In genomic region chr6:17724341-17724740, GRCh38 we compare ENCODE assay signal across 14 cellular contexts. TPM values are rescaled to one million over a fixed set of nuclear protein-coding genes. Genes with fewer than 3 reads are reported as not detected.
DNase-seq lines count a peak whose midpoint lies in the region; ATAC-seq, FAIRE-seq and TF ChIP-seq lines count a peak whose summit lies in the region.
"Had no signal": no experiment of that assay in that cellular context is flagged by ENCODE, and none has a peak within 500 bp of the region (broad histone marks: within the 10 kb centered on the region; RNA-seq: fewer than 3 reads in every experiment).

No MANE protein-coding gene starts in this region.

- no peaks in the 10 kb centered on the region for H3K36me3 Mint-ChIP-seq in glutamatergic neuron (ENCODE audit: unreplicated experiment)

- H3K4me3 ChIP-seq in A549 (no peak overlapping the region), RWPE2 (ENCODE audit: severe bottlenecking) (no peak overlapping the region), right atrium auricular region (no peak overlapping the region)

- 84% methylated on average over 3 of the region's 3 CpGs for WGBS in A549 (ENCODE audit: missing lambda C conversion rate)

- no peak for TF ChIP-seq EP300 in A549 (IDR thresholded peaks at IDR 0.05)

- no peaks in the 10 kb centered on the region for H3K9me3 ChIP-seq in A549
- H3K9me3 ChIP-seq in RWPE2 (ENCODE audit: severe bottlenecking), result no peaks in the 10 kb centered on the region
- H3K9me3 ChIP-seq in right atrium auricular region, result no peaks in the 10 kb centered on the region

- peaks cover 6% of the 10 kb centered on the region for H3K4me1 Mint-ChIP-seq in glutamatergic neuron (ENCODE audit: low read depth, unreplicated experiment)

- no peak for DNase-seq in A549 (ENCODE audit: low read depth in 1 of 2, low spot score in 1 of 2)
- no peak for DNase-seq in H54 (ENCODE audit: insufficient read length, low spot score)
- no peak for DNase-seq in RWPE2 (ENCODE audit: low spot score)
- DNase-seq in glutamatergic neuron, result no peak
- DNase-seq in D721Med (ENCODE audit: insufficient read length, low spot score), result no peak
- DNase-seq in NK-92 (lab: John Stamatoyannopoulos, UW; ENCODE audit: unreplicated experiment), result no peak
- DNase-seq in right atrium auricular region (ENCODE audit: low spot score), result no peak
- no peak for DNase-seq in GM13977 (ENCODE audit: low spot score)
- DNase-seq: DMS153, KG1, NCI-H2029 had no signal

- TF ChIP-seq POLR2A in A549 (IDR thresholded peaks at IDR 0.05; ENCODE audit: low read length) (no peak), H54 (IDR thresholded peaks at IDR 0.05; ENCODE audit: low read depth, low read length) (no peak)

- H3K4me3 Mint-ChIP-seq in glutamatergic neuron (ENCODE audit: unreplicated experiment), result peak overlapping the region; percentile 47

- TF ChIP-seq CTCF in A549 (IDR thresholded peaks at IDR 0.05) (no peak), RWPE2 (IDR thresholded peaks at IDR 0.05; ENCODE audit: poor library complexity, severe bottlenecking) (no peak), glutamatergic neuron (IDR thresholded peaks at IDR 0.05; ENCODE audit: partially characterized antibody, unreplicated experiment) (no peak), D721Med (IDR thresholded peaks at IDR 0.05; ENCODE audit: insufficient read depth, missing control alignments) (no peak), right atrium auricular region (IDR thresholded peaks at IDR 0.05) (no peak), GM13977 (IDR thresholded peaks at IDR 0.05; ENCODE audit: extremely low read depth, insufficient read depth, missing control alignments) (no peak)

- FAIRE-seq in A549 (lab: Jason Lieb, UNC) (no peak), H54 (lab: Jason Lieb, UNC) (peak; percentile 93), D721Med (lab: Jason Lieb, UNC) (no peak)
- FAIRE-seq: A204.1, GM19239 had no signal

- peaks cover 3% of the 10 kb centered on the region for H3K27me3 Mint-ChIP-seq in glutamatergic neuron (ENCODE audit: unreplicated experiment)

- H3K27ac Mint-ChIP-seq in glutamatergic neuron (ENCODE audit: unreplicated experiment), result peak overlapping the region; percentile 93

- CTCF ChIA-PET in A549 (lab: Yijun Ruan, JAX), result interaction anchor here (0.7 to 1.3 kb wide), 2 partner anchors 17 to 23 kb away, joined by 3 to 4 read pairs; no protein-coding TSS in a partner anchor

- peaks cover 5% of the 10 kb centered on the region for H3K9me3 Mint-ChIP-seq in glutamatergic neuron (ENCODE audit: unreplicated experiment)

- TF ChIP-seq RAD21 in A549 (conservative IDR thresholded peaks at IDR 0.05 in 1 of 2, IDR thresholded peaks at IDR 0.05 in 1 of 2), result no peak

- no peak overlapping the region for H3K27ac ChIP-seq in A549
- H3K27ac ChIP-seq in RWPE2 (ENCODE audit: poor library complexity, severe bottlenecking), result no peak overlapping the region
- H3K27ac ChIP-seq in right atrium auricular region, result no peak overlapping the region
- H3K27ac ChIP-seq: C4-2B had no signal

- ATAC-seq in A549 (no peak), RWPE2 (ENCODE audit: low read depth) (peak; percentile 68; the same call in 2 of the 3 replicates)

- H3K4me1 ChIP-seq in A549, result no peaks in the 10 kb centered on the region
- peaks cover under 1% of the 10 kb centered on the region for H3K4me1 ChIP-seq in RWPE2 (ENCODE audit: insufficient read depth, poor library complexity, severe bottlenecking)
- H3K4me1 ChIP-seq in right atrium auricular region, result peaks cover 0 to 10% of the 10 kb centered on the region in 2 donors

- POLR2A ChIA-PET in A549 (lab: Yijun Ruan, JAX), result no interaction called here

- H3K36me3 ChIP-seq in RWPE2 (ENCODE audit: low read depth) (no peaks in the 10 kb centered on the region), right atrium auricular region (no peaks in the 10 kb centered on the region)

- H3K4me2 ChIP-seq in A549, result no peak overlapping the region

- no peaks in the 10 kb centered on the region for H3K27me3 ChIP-seq in RWPE2 (ENCODE audit: insufficient read depth, poor library complexity, severe bottlenecking)
- no peaks in the 10 kb centered on the region for H3K27me3 ChIP-seq in right atrium auricular region

- in situ Hi-C loops in GM13977 (cut with MboI; ENCODE audit: low pct_unique_long_range_greater_than_20kb, low sequenced_read_pairs, unreplicated experiment), result no loop called here

TF ChIP-seq in A549, 52 proteins besides CTCF, POLR2A, EP300 and RAD21:
- TF ChIP-seq EHMT2 (IDR thresholded peaks at IDR 0.05; ENCODE audit: low read depth) (no peak), MAFK (IDR thresholded peaks at IDR 0.05; ENCODE audit: partially characterized antibody) (peak; percentile 74)

RNA-seq across cellular contexts. Expression of gene NUP153, which starts 17.6 kb away (rescaled TPM):
- 47.3 and 49.8 TPM in 2 replicates for polyA plus RNA-seq in A549 (2011; rRNA removed)
- polyA plus RNA-seq in A549 (2012; cell fraction: cytosol; rRNA removed), result 11.8 and 16.6 TPM in 2 replicates
- polyA plus RNA-seq in A549 (2012; cell fraction: nucleus; rRNA removed), result 17.9 and 24.1 TPM in 2 replicates
- 25.3 to 27.8 TPM (median 26.4 TPM) in 3 replicates for polyA plus RNA-seq in A549 (2017; fragmentation: RNase III; extraction: RNeasy Plus Mini Kit Qiagen cat#74134 plus additional on column Dnase treatment)
- 39.5 and 40.2 TPM in 2 replicates for polyA minus RNA-seq in A549 (2011; rRNA and poly(A)+ RNA removed)
- 34.2 TPM for total RNA-seq in glutamatergic neuron (ENCODE audit: unreplicated experiment)
- 10 to 100 TPM; 23.1 to 28.5 TPM for total RNA-seq in right atrium auricular region
